In the genomic region with DNA sequence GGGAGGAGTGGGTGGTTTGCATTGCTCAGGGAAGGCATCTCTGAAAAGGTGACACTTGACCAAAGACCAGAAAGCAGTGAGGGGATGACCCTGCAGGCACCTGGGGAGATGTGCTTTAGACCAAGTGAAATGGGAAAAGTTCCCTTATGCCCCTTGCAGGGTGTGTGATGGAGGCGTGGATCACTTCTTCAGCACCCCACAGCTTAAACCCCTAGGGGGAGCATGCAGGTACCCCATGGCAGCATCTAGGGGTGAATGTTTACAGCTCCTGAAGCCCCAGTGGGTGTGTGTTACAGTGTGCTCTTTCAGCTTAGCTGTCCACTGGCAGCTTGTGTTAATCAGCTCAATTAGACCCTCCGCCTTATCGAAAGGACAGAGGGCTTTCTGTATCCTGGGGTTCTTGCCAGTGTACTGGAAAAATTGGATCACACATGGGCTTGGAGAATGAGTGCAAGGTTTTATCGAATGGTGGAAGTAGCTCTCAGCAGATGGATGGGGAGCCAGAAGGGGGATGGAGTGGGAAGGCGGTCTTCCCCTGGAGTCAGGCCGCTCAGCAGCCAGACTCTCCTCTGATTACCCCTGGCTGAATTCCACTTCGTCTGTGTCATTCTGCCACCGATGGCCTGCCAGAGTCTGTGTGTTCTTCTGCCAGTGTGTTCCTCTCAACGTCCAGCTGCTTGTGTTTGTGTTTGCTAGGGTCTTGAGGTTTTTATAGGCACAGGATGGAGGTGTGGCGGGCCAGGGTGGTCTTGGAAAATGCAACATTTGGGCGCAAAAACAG, we compare ENCODE assay signal across 1 cellular context.
TF ChIP-seq lines count a peak whose summit lies in the region.

No MANE protein-coding gene starts in this region.

TF ChIP-seq in WTC11, 78 proteins besides CTCF, POLR2A, EP300 and RAD21:
- TF ChIP-seq, protein P1, sequence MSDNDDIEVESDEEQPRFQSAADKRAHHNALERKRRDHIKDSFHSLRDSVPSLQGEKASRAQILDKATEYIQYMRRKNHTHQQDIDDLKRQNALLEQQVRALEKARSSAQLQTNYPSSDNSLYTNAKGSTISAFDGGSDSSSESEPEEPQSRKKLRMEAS (CRISPR knock-in tag; IDR thresholded peaks at IDR 0.05): no peak
- no peak for TF ChIP-seq TP53 (CRISPR knock-in tag; IDR thresholded peaks at IDR 0.05)
- TF ChIP-seq TEAD1 (CRISPR knock-in tag; IDR thresholded peaks at IDR 0.05): no peak
- TF ChIP-seq ZNF396 (CRISPR knock-in tag; IDR thresholded peaks at IDR 0.05; ENCODE audit: borderline replicate concordance): no peak
- TF ChIP-seq, protein P2, sequence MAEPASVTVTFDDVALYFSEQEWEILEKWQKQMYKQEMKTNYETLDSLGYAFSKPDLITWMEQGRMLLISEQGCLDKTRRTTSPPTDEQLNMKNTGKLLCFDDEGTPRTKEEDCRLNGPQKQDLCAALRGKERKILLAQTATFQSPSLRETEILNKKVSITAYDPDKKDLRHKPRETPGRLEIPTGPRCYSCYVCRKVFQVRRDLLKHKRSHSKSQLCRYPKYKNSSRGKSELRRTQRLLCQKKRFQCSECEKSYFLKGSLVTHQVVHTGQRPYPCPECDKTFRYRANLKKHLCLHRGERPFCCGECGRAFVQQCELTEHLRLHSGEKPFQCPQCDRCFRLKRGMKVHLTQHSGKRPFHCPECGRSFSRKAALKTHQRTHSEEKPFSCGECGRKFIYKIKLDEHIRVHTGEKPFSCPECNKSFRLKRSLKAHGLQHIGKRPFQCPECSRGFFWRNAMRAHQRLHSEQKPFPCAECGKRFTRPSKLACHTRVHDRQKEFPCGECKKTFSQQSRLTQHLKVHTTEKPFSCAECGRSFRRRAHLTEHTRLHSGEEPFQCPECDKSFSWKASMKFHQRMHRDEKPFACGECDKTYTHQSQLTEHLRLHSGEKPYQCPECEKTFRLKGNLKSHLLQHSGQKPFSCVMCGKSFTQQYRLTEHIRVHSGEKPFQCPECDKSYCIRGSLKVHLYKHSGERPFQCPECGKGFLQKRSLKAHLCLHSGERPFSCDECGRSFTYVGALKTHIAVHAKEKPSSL (CRISPR knock-in tag; conservative IDR thresholded peaks at IDR 0.05): no peak
- TF ChIP-seq, protein P3, sequence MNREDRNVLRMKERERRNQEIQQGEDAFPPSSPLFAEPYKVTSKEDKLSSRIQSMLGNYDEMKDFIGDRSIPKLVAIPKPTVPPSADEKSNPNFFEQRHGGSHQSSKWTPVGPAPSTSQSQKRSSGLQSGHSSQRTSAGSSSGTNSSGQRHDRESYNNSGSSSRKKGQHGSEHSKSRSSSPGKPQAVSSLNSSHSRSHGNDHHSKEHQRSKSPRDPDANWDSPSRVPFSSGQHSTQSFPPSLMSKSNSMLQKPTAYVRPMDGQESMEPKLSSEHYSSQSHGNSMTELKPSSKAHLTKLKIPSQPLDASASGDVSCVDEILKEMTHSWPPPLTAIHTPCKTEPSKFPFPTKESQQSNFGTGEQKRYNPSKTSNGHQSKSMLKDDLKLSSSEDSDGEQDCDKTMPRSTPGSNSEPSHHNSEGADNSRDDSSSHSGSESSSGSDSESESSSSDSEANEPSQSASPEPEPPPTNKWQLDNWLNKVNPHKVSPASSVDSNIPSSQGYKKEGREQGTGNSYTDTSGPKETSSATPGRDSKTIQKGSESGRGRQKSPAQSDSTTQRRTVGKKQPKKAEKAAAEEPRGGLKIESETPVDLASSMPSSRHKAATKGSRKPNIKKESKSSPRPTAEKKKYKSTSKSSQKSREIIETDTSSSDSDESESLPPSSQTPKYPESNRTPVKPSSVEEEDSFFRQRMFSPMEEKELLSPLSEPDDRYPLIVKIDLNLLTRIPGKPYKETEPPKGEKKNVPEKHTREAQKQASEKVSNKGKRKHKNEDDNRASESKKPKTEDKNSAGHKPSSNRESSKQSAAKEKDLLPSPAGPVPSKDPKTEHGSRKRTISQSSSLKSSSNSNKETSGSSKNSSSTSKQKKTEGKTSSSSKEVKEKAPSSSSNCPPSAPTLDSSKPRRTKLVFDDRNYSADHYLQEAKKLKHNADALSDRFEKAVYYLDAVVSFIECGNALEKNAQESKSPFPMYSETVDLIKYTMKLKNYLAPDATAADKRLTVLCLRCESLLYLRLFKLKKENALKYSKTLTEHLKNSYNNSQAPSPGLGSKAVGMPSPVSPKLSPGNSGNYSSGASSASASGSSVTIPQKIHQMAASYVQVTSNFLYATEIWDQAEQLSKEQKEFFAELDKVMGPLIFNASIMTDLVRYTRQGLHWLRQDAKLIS (CRISPR knock-in tag; IDR thresholded peaks at IDR 0.05; ENCODE audit: borderline replicate concordance): no peak
- TF ChIP-seq, protein P4, sequence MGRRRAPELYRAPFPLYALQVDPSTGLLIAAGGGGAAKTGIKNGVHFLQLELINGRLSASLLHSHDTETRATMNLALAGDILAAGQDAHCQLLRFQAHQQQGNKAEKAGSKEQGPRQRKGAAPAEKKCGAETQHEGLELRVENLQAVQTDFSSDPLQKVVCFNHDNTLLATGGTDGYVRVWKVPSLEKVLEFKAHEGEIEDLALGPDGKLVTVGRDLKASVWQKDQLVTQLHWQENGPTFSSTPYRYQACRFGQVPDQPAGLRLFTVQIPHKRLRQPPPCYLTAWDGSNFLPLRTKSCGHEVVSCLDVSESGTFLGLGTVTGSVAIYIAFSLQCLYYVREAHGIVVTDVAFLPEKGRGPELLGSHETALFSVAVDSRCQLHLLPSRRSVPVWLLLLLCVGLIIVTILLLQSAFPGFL (CRISPR knock-in tag; IDR thresholded peaks at IDR 0.05; ENCODE audit: borderline replicate concordance): no peak
- TF ChIP-seq, protein P5, sequence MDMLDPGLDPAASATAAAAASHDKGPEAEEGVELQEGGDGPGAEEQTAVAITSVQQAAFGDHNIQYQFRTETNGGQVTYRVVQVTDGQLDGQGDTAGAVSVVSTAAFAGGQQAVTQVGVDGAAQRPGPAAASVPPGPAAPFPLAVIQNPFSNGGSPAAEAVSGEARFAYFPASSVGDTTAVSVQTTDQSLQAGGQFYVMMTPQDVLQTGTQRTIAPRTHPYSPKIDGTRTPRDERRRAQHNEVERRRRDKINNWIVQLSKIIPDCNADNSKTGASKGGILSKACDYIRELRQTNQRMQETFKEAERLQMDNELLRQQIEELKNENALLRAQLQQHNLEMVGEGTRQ (CRISPR knock-in tag; IDR thresholded peaks at IDR 0.05): no peak
- TF ChIP-seq FOXP1 (CRISPR knock-in tag; IDR thresholded peaks at IDR 0.05; ENCODE audit: borderline replicate concordance): no peak
- TF ChIP-seq GTF2I (CRISPR knock-in tag; conservative IDR thresholded peaks at IDR 0.05): no peak
- no peak for TF ChIP-seq NR2C2 (CRISPR knock-in tag; IDR thresholded peaks at IDR 0.05)
